1 cellular context compared by ENCODE assay signal in genomic region chr12:113185180-113186032, GRCh38.
TF ChIP-seq lines count a peak whose summit lies in the region.

TSS of gene DDX54 (minus strand) at chr12:113185478. CDS start at chr12:113185451, 27 bp downstream.
TSS of gene RITA1 (plus strand) at chr12:113185721. CDS start at chr12:113186747, 1,026 bp downstream.

TF ChIP-seq in K562, 482 proteins besides CTCF, POLR2A, EP300 and RAD21 (continued from another document and continues in another):
- TF ChIP-seq ZBTB1 (CRISPR knock-in tag; IDR thresholded peaks at IDR 0.05; ENCODE audit: borderline replicate concordance, low read depth) (peak; percentile 74; the same call in 1 of the 2 replicates), ZNF408 (CRISPR knock-in tag; IDR thresholded peaks at IDR 0.05; ENCODE audit: low read depth) (no peak), U2AF1 (optimal IDR thresholded peaks at IDR 0.05; ENCODE audit: low read depth, low read length) (peak; percentile 72), ZNF318 (IDR thresholded peaks at IDR 0.05; ENCODE audit: borderline replicate concordance in 1 of 2, low read depth in 1 of 2) (no peak), NR0B1 (IDR thresholded peaks at IDR 0.05; ENCODE audit: partially characterized antibody) (no peak), ZNF232 (CRISPR knock-in tag; IDR thresholded peaks at IDR 0.05) (peak; percentile 87), PRMT5 (CRISPR knock-in tag; IDR thresholded peaks at IDR 0.05) (peak; percentile 85; the same call in 1 of the 2 replicates), SOX6 (IDR thresholded peaks at IDR 0.05) (no peak), ZNF3 (CRISPR knock-in tag; IDR thresholded peaks at IDR 0.05) (no peak), RFX7 (CRISPR knock-in tag; IDR thresholded peaks at IDR 0.05) (no peak), NR4A1 (CRISPR knock-in tag; IDR thresholded peaks at IDR 0.05) (no peak; the same call in 1 of the 2 replicates), NR4A1 (tag; IDR thresholded peaks at IDR 0.05) (no peak), ZFP91 (CRISPR knock-in tag; IDR thresholded peaks at IDR 0.05) (no peak), RBBP5 (IDR thresholded peaks at IDR 0.05; ENCODE audit: borderline replicate concordance, insufficient read depth, low read length, poor library complexity, severe bottlenecking) (peak; percentile 96), ETV5 (CRISPR knock-in tag; IDR thresholded peaks at IDR 0.05; ENCODE audit: low read depth) (peak; percentile 14; the same call in 1 of the 2 replicates), TSHZ1 (CRISPR knock-in tag; IDR thresholded peaks at IDR 0.05) (no peak), HMG20A (CRISPR knock-in tag; conservative IDR thresholded peaks at IDR 0.05) (no peak), ZNF445 (CRISPR knock-in tag; IDR thresholded peaks at IDR 0.05; ENCODE audit: low read depth) (no peak), KLF6 (CRISPR knock-in tag; IDR thresholded peaks at IDR 0.05; ENCODE audit: borderline replicate concordance) (no peak), SIX5 (IDR thresholded peaks at IDR 0.05; ENCODE audit: borderline replicate concordance in 1 of 2, insufficient read depth in 1 of 2, low read depth in 1 of 2, low read length in 2 of 2) (0 out of 4 replicates have a peak, but pooled peaks of 1 of the 2 experiments have one; percentile 22), ZNF507 (tag; conservative IDR thresholded peaks at IDR 0.05) (no peak), NBN (IDR thresholded peaks at IDR 0.05; ENCODE audit: low read depth) (0 out of 2 replicates have a peak, but pooled peaks have one; percentile 29), ZFP36 (IDR thresholded peaks at IDR 0.05; ENCODE audit: low read depth, low read length, partially characterized antibody) (no peak), NELFE (IDR thresholded peaks at IDR 0.05; ENCODE audit: insufficient read depth, insufficient read length) (no peak), TFAM (CRISPR knock-in tag; conservative IDR thresholded peaks at IDR 0.05) (no peak), ZBTB40 (IDR thresholded peaks at IDR 0.05) (no peak), ZBTB40 (CRISPR knock-in tag; IDR thresholded peaks at IDR 0.05) (no peak), ZNF639 (CRISPR knock-in tag; conservative IDR thresholded peaks at IDR 0.05 in 1 of 2, IDR thresholded peaks at IDR 0.05 in 1 of 2) (peak; percentile 66 to 79; a peak in 2 of 4 replicates), ZNF239 (CRISPR knock-in tag; IDR thresholded peaks at IDR 0.05) (no peak), ZC3H11A (IDR thresholded peaks at IDR 0.05; ENCODE audit: low read depth, low read length) (no peak)
